In genomic region chr4:3346146-3346545, GRCh38 we compare ENCODE assay signal across 8 cellular contexts. TPM values are rescaled to one million over a fixed set of nuclear protein-coding genes. Genes with fewer than 3 reads are reported as not detected.
DNase-seq lines count a peak whose midpoint lies in the region; ATAC-seq and TF ChIP-seq lines count a peak whose summit lies in the region.

No MANE protein-coding gene starts in this region.

- no peak overlapping the region for H3K4me3 Mint-ChIP-seq in T-helper 2 cell treated with Interferon-gamma antibody and Interleukin-4, amounts not matched to agents 5 μg/mL and 100 μg/mL, for 36 hours
- H3K4me3 Mint-ChIP-seq in naive B cell, result no peak overlapping the region

- WGBS in esophagus muscularis mucosa, result 47% methylated on average over 4 of the region's 4 CpGs

- H3K27ac Mint-ChIP-seq in T-helper 2 cell treated with Interferon-gamma antibody and Interleukin-4, amounts not matched to agents 5 μg/mL and 100 μg/mL, for 36 hours, result no peak overlapping the region
- peak overlapping the region in 2 of 6 donors; percentile 3 to 60 for H3K27ac Mint-ChIP-seq in naive B cell

- peaks cover 0 to 21% (median 9%) of the 10 kb centered on the region in 4 donors for H3K36me3 ChIP-seq in esophagus muscularis mucosa

- H3K4me3 ChIP-seq in NB4 (ENCODE audit: low read depth, low read length) (no peak overlapping the region), esophagus muscularis mucosa (no peak overlapping the region)

- DNase-seq in DMS 273 (lab: John Stamatoyannopoulos, UW; ENCODE audit: unreplicated experiment) (peak; percentile 79), GM19240 (ENCODE audit: insufficient read length, low spot score) (peak; percentile 71), NB4 (ENCODE audit: low read depth) (peak; percentile 90), esophagus muscularis mucosa (ENCODE audit: extremely low spot score) (no peak), naive B cell (peak; percentile 59)
- peak; percentile 19 for DNase-seq in T-helper 2 cell treated with Interferon-gamma antibody and Interleukin-4, amounts not matched to agents 5 μg/mL and 100 μg/mL, for 36 hours (ENCODE audit: low spot score)

- no peaks in the 10 kb centered on the region for H3K27me3 ChIP-seq in esophagus muscularis mucosa

- no peaks in the 10 kb centered on the region for H3K36me3 Mint-ChIP-seq in T-helper 2 cell treated with Interferon-gamma antibody and Interleukin-4, amounts not matched to agents 5 μg/mL and 100 μg/mL, for 36 hours (ENCODE audit: low read depth)
- H3K36me3 Mint-ChIP-seq in naive B cell, result no peaks in the 10 kb centered on the region

- TF ChIP-seq CTCF in NB4 (IDR thresholded peaks at IDR 0.05; ENCODE audit: low read depth, low read length) (peak; percentile 92), esophagus muscularis mucosa (IDR thresholded peaks at IDR 0.05) (peak; percentile 83 to 88 (median 87))

- no peak overlapping the region for H3K27ac ChIP-seq in esophagus muscularis mucosa (replicated peaks in 1 of 4)

- H3K9me3 ChIP-seq in esophagus muscularis mucosa, result no peaks in the 10 kb centered on the region

- no peak for TF ChIP-seq EP300 in esophagus muscularis mucosa (IDR thresholded peaks at IDR 0.05)

- TF ChIP-seq POLR2A in NB4 (IDR thresholded peaks at IDR 0.05; ENCODE audit: extremely low read depth, insufficient read length) (no peak), esophagus muscularis mucosa (IDR thresholded peaks at IDR 0.05; ENCODE audit: low read depth) (no peak)

- H3K9me3 Mint-ChIP-seq in T-helper 2 cell treated with Interferon-gamma antibody and Interleukin-4, amounts not matched to agents 5 μg/mL and 100 μg/mL, for 36 hours, result no peaks in the 10 kb centered on the region
- H3K9me3 Mint-ChIP-seq in naive B cell, result no peaks in the 10 kb centered on the region

- H3K4me1 Mint-ChIP-seq in T-helper 2 cell treated with Interferon-gamma antibody and Interleukin-4, amounts not matched to agents 5 μg/mL and 100 μg/mL, for 36 hours (ENCODE audit: low read depth), result peaks cover 13% of the 10 kb centered on the region
- H3K4me1 Mint-ChIP-seq in naive B cell, result peaks cover 0 to 7% (median 0%) of the 10 kb centered on the region in 3 donors

- peak; percentile 76 to 90 for ATAC-seq in naive B cell (ENCODE audit: low read depth in 2 of 2)
- no peak for ATAC-seq in GM19035 (IDR thresholded peaks at IDR 0.05; ENCODE audit: unreplicated experiment)
- ATAC-seq in HG03039 (IDR thresholded peaks at IDR 0.05; ENCODE audit: unreplicated experiment), result no peak

- no peaks in the 10 kb centered on the region for H3K27me3 Mint-ChIP-seq in T-helper 2 cell treated with Interferon-gamma antibody and Interleukin-4, amounts not matched to agents 5 μg/mL and 100 μg/mL, for 36 hours (ENCODE audit: low read depth)
- H3K27me3 Mint-ChIP-seq in naive B cell, result no peaks in the 10 kb centered on the region

- intact Hi-C loops in esophagus muscularis mucosa (cut with DNase I), result loop anchor here (1.0 kb wide), 1 partner anchor 97 kb away; no protein-coding TSS in a partner anchor

- peaks cover 10 to 26% (median 17%) of the 10 kb centered on the region in 4 donors for H3K4me1 ChIP-seq in esophagus muscularis mucosa

RNA-seq across cellular contexts. Expression of gene RGS12, which starts 53.3 kb away (rescaled TPM):
- 10 to 100 TPM; 16.2 to 23.0 (median 19.2) TPM for total RNA-seq in esophagus muscularis mucosa
- 1 to 10 TPM in 5 of 6 donors, under 1 TPM in 1; 0.36 to 6.8 (median 2.5) TPM for polyA plus RNA-seq in naive B cell (ENCODE audit: low read depth in 6 of 6)

Comparison
In these comparisons a context has a peak if more than half of its experiments do, and no peak if none do; other contexts are left out.
1. ATAC-seq: peak in naive B cell (2 of 2); none in GM19035 (single experiment) and HG03039 (single experiment).